Comparison of ENCODE assay signal across 11 cellular contexts in the genomic region with DNA sequence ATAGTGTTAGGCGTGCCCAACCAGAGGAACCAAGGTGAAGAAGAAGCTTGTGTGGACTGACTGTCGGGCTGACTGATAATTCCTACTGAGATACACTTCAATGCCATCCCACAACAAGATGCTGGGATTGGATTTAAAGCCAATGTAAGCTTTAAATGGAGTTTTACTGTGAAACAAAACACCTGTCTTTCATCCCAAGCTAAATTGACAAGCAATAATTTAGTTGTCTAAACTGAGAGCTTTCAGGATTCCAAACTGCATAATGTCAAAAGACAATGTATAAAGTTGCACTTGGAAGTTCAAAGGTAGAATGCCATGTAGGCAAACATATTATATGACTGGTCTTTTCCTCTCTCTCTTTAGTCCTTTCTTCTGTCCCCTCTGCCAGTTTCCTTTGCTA.
"Had no signal": no experiment of that assay in that cellular context is flagged by ENCODE, and none has a peak within 500 bp of the region (broad histone marks: within the 10 kb centered on the region; RNA-seq: fewer than 3 reads in every experiment).

No MANE protein-coding gene starts in this region.

- H2AFZ ChIP-seq: GM23248, GM23338 had no signal

- DNase-seq: GM23248, GOT3, H7, H9, HCEC 1CT, HFFc6 had no signal

- H3K4me2 ChIP-seq: GM23338 had no signal

- H3K36me3 ChIP-seq: HAP-1 had no signal

- H3K9ac ChIP-seq: GM23248 had no signal

- H3K4me3 ChIP-seq: GM23248, GM23338, HAP-1 had no signal

- H3K27ac ChIP-seq: GM23248 had no signal

- ATAC-seq: GM23338, HCT116 had no signal

- H3K9me3 ChIP-seq: HAP-1 had no signal

- FAIRE-seq: H1, H54 had no signal

- H3K4me1 ChIP-seq: HAP-1 had no signal
